22 cellular contexts compared by ENCODE assay signal in the genomic region with DNA sequence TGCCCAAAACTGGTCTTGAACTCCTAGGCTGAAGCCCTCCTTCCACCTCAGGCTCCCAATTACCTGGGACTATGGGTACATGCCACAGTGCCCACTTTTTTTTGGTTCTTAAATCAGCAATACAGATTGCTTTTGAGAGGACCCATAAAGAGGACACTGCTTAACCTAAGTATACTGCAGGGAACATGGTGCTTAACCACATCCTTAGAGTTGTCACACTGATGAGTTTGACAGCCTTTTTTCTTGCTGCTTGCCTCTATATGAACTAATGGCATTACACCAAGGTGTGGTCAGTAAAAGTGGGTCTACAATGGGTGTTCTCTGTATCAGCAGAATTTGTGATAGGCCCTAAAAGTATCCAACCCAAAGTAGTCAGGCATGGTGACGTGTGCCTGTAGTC. TPM values are rescaled to one million over a fixed set of nuclear protein-coding genes. Genes with fewer than 3 reads are reported as not detected.
DNase-seq lines count a peak whose midpoint lies in the region; ATAC-seq and TF ChIP-seq lines count a peak whose summit lies in the region.
"Had no signal": no experiment of that assay in that cellular context is flagged by ENCODE, and none has a peak within 500 bp of the region (broad histone marks: within the 10 kb centered on the region; RNA-seq: fewer than 3 reads in every experiment).

No MANE protein-coding gene starts in this region.

- H3K79me2 ChIP-seq in DND-41 (ENCODE audit: insufficient read depth, low read length): no peaks in the 10 kb centered on the region

- H3K4me2 ChIP-seq in DND-41 (ENCODE audit: insufficient read depth, low read length): no peak overlapping the region
- H3K4me2 ChIP-seq: BLaER1 had no signal

- peaks cover 8% of the 10 kb centered on the region for H3K36me3 Mint-ChIP-seq in activated naive CD8-positive, alpha-beta T cell treated with anti-CD3 and anti-CD28 coated beads, Interleukin-2, amount 10 ng/mL, durations not matched to agents 7 days and 5 days
- H3K36me3 Mint-ChIP-seq in activated naive CD8-positive, alpha-beta T cell treated with anti-CD3 and anti-CD28 coated beads, Interleukin-2, amount 50 U/mL, for 24 hours (ENCODE audit: low read depth): peaks cover 22% of the 10 kb centered on the region

- H3K9me3 Mint-ChIP-seq in activated naive CD8-positive, alpha-beta T cell treated with anti-CD3 and anti-CD28 coated beads, Interleukin-2, amount 10 ng/mL, durations not matched to agents 7 days and 5 days: peaks cover 2% of the 10 kb centered on the region
- no peaks in the 10 kb centered on the region for H3K9me3 Mint-ChIP-seq in activated naive CD8-positive, alpha-beta T cell treated with anti-CD3 and anti-CD28 coated beads, Interleukin-2, amount 50 U/mL, for 24 hours
- H3K9me3 Mint-ChIP-seq: CD4-positive, alpha-beta memory T cell; CD8-positive, alpha-beta memory T cell had no signal

- no peak overlapping the region for H3K27ac Mint-ChIP-seq in activated naive CD8-positive, alpha-beta T cell treated with anti-CD3 and anti-CD28 coated beads, Interleukin-2, amount 10 ng/mL, durations not matched to agents 7 days and 5 days
- no peak overlapping the region for H3K27ac Mint-ChIP-seq in activated naive CD8-positive, alpha-beta T cell treated with anti-CD3 and anti-CD28 coated beads, Interleukin-2, amount 50 U/mL, for 24 hours
- H3K27ac Mint-ChIP-seq: CD14-positive monocyte; CD4-positive, alpha-beta memory T cell; CD4-positive, CD25-positive, alpha-beta regulatory T cell had no signal

- no peak overlapping the region for H3K27ac ChIP-seq in DND-41 (ENCODE audit: low read length)
- H3K27ac ChIP-seq: BLaER1 had no signal

- POLR2A ChIA-PET in activated naive CD8-positive, alpha-beta T cell treated with anti-CD3 and anti-CD28 coated beads, Interleukin-2, amount 10 ng/mL, durations not matched to agents 7 days and 5 days (lab: Charles Lee): no interaction called here

- H3K4me1 Mint-ChIP-seq in activated naive CD8-positive, alpha-beta T cell treated with anti-CD3 and anti-CD28 coated beads, Interleukin-2, amount 10 ng/mL, durations not matched to agents 7 days and 5 days: peaks cover 3% of the 10 kb centered on the region
- peaks cover 3% of the 10 kb centered on the region for H3K4me1 Mint-ChIP-seq in activated naive CD8-positive, alpha-beta T cell treated with anti-CD3 and anti-CD28 coated beads, Interleukin-2, amount 50 U/mL, for 24 hours

- no peak overlapping the region for H2AFZ ChIP-seq in DND-41 (ENCODE audit: low read depth, low read length)

- no peak for TF ChIP-seq CTCF in DND-41 (IDR thresholded peaks at IDR 0.05; ENCODE audit: borderline replicate concordance, extremely low read depth, low read length, poor library complexity, severe bottlenecking)
- no peak for TF ChIP-seq CTCF in GM20000 (IDR thresholded peaks at IDR 0.05; ENCODE audit: extremely low read depth, missing control alignments)

- DNase-seq in activated naive CD8-positive, alpha-beta T cell treated with anti-CD3 and anti-CD28 coated beads, Interleukin-2, amount 10 ng/mL, durations not matched to agents 7 days and 5 days: no peak
- DNase-seq in activated naive CD8-positive, alpha-beta T cell treated with anti-CD3 and anti-CD28 coated beads, Interleukin-2, amount 50 U/mL, for 24 hours: no peak
- DNase-seq in DND-41: no peak
- DNase-seq in Jurkat, Clone E6-1 (ENCODE audit: low read depth, low spot score): peak; percentile 18
- no peak for DNase-seq in GM20000 (ENCODE audit: low spot score)
- DNase-seq: 8988T; ACHN; BE2C; C1 segment of cervical spinal cord; CD4-positive, alpha-beta memory T cell; CD8-positive, alpha-beta memory T cell; COR-L47; DMS 273 treated with DMSO at 0.1 percent for 48 hours; DMS153; DMS53; DMS79; GF-D8 had no signal

- H3K4me3 ChIP-seq in DND-41 (ENCODE audit: low read depth in 1 of 2, low read length in 2 of 2): no peak overlapping the region
- no peak overlapping the region for H3K4me3 ChIP-seq in Jurkat, Clone E6-1 (ENCODE audit: low read length)
- H3K4me3 ChIP-seq: BLaER1 had no signal

- H3K36me3 ChIP-seq in DND-41 (ENCODE audit: insufficient read depth, low read length): peaks cover 5% of the 10 kb centered on the region; the same call in 1 of the 2 replicates
- H3K36me3 ChIP-seq: BLaER1 had no signal

- no peaks in the 10 kb centered on the region for H3K9me3 ChIP-seq in DND-41 (ENCODE audit: insufficient read depth, low read length, severe bottlenecking)
- H3K9me3 ChIP-seq: BE2C, BLaER1 had no signal

- no peak overlapping the region for H3K4me3 Mint-ChIP-seq in activated naive CD8-positive, alpha-beta T cell treated with anti-CD3 and anti-CD28 coated beads, Interleukin-2, amount 10 ng/mL, durations not matched to agents 7 days and 5 days
- H3K4me3 Mint-ChIP-seq in activated naive CD8-positive, alpha-beta T cell treated with anti-CD3 and anti-CD28 coated beads, Interleukin-2, amount 50 U/mL, for 24 hours: no peak overlapping the region
- H3K4me3 Mint-ChIP-seq: CD14-positive monocyte; CD4-positive, alpha-beta memory T cell; CD4-positive, CD25-positive, alpha-beta regulatory T cell; CD8-positive, alpha-beta memory T cell had no signal

- H3K27me3 ChIP-seq in DND-41 (ENCODE audit: insufficient read depth, low read length, poor library complexity): no peaks in the 10 kb centered on the region
- H3K27me3 ChIP-seq: BE2C had no signal

- peak; percentile 78 for ATAC-seq in activated naive CD8-positive, alpha-beta T cell treated with anti-CD3 and anti-CD28 coated beads, Interleukin-2, amount 10 ng/mL, durations not matched to agents 7 days and 5 days (ENCODE audit: low read depth)
- no peak for ATAC-seq in activated naive CD8-positive, alpha-beta T cell treated with anti-CD3 and anti-CD28 coated beads, Interleukin-2, amount 50 U/mL, for 24 hours
- ATAC-seq in DND-41 (ENCODE audit: insufficient read depth, low read depth): peak; percentile 45; the same call in 1 of the 3 replicates

- no peak overlapping the region for H3K9ac ChIP-seq in DND-41 (ENCODE audit: low read depth, low read length)
- H3K9ac ChIP-seq: BLaER1 had no signal

- no peaks in the 10 kb centered on the region for H4K20me1 ChIP-seq in DND-41 (ENCODE audit: insufficient read depth, low read length)
- H4K20me1 ChIP-seq: BLaER1 had no signal

- H3K27me3 Mint-ChIP-seq in activated naive CD8-positive, alpha-beta T cell treated with anti-CD3 and anti-CD28 coated beads, Interleukin-2, amount 10 ng/mL, durations not matched to agents 7 days and 5 days: peaks cover 12% of the 10 kb centered on the region
- H3K27me3 Mint-ChIP-seq in activated naive CD8-positive, alpha-beta T cell treated with anti-CD3 and anti-CD28 coated beads, Interleukin-2, amount 50 U/mL, for 24 hours: peaks cover 14% of the 10 kb centered on the region

- H3K4me1 ChIP-seq in DND-41 (ENCODE audit: insufficient read depth, low read length): peaks cover 4% of the 10 kb centered on the region

RNA-seq across cellular contexts. Expression of a gene that starts 7.2 kb away (rescaled TPM):
- not detected for total RNA-seq in activated naive CD8-positive, alpha-beta T cell treated with anti-CD3 and anti-CD28 coated beads, Interleukin-2, amount 10 ng/mL, durations not matched to agents 7 days and 5 days
- not detected for polyA plus RNA-seq in Jurkat, Clone E6-1 (2012; ENCODE audit: insufficient read depth, insufficient read length)
- total RNA-seq: A673; CD4-positive, alpha-beta memory T cell; CD8-positive, alpha-beta memory T cell had no signal
- polyA plus RNA-seq: AG04450; CD14-positive monocyte; CD4-positive, alpha-beta memory T cell; CD4-positive, CD25-positive, alpha-beta regulatory T cell; CD8-positive, alpha-beta memory T cell had no signal
